1 cellular context compared by ENCODE assay signal in the genomic region with DNA sequence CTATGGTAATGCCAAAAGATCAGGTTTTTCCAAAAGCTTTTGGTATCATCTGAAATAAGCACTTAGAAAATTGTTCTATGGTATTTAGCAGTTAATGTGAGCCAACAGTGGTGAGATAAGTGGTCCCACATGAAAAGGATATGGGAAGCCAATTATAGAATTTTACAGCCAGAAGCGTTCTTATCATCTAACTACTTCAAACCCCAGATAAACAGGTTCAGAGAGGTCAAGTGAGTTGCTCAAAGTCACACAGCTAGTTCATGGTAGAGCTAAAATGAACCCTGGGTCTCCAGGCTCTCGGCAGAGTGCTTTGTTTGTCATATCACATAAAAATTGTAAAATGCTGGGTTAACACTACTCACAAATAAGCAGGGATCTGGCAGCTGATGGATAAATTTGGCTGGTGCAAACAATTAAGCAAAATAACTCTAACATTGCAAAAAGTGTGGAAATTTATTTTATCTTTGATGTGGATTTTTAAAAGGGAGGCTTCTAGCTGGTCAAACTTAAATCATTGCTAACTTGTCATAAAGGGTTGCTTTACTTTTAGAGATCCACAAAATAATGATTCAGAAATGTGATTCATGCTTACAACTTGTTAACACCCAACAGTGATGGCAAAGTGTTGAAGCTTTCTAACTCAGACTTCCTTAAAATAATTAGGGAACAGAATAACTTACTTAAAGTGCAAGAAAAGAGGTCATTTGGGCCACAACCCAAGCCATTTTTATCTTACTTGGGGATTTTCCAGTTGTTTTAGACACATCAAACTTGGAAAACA.
A peak's percentile ranks its signal among the peaks of the same experiment; 100 is the strongest.
TF ChIP-seq lines count a peak whose summit lies in the region.

No MANE protein-coding gene starts in this region.

TF ChIP-seq in HEK293, 187 proteins besides CTCF, POLR2A, EP300 and RAD21 (continued from another document):
- TF ChIP-seq PRDM6 (tag by site-specific recombination; IDR thresholded peaks at IDR 0.05) (peak; percentile 35; the same call in 1 of the 2 replicates), ZNF768 (tag by site-specific recombination; IDR thresholded peaks at IDR 0.05) (peak; percentile 76; the same call in 1 of the 2 replicates), FEZF1 (tag by site-specific recombination; IDR thresholded peaks at IDR 0.05) (peak; percentile 46; the same call in 1 of the 2 replicates), ZNF133 (tag by site-specific recombination; IDR thresholded peaks at IDR 0.05) (peak; percentile 62; the same call in 1 of the 2 replicates), ZNF350 (tag by site-specific recombination; IDR thresholded peaks at IDR 0.05) (no peak), ZNF394 (tag by site-specific recombination; IDR thresholded peaks at IDR 0.05; ENCODE audit: borderline replicate concordance) (no peak)
